27 cellular contexts compared by ENCODE assay signal in genomic region chr12:26396402-26396801, GRCh38.
DNase-seq lines count a peak whose midpoint lies in the region; ATAC-seq and TF ChIP-seq lines count a peak whose summit lies in the region.
"Had no signal": no experiment of that assay in that cellular context is flagged by ENCODE, and none has a peak within 500 bp of the region (broad histone marks: within the 10 kb centered on the region; RNA-seq: fewer than 3 reads in every experiment).

No MANE protein-coding gene starts in this region.

- no peaks in the 10 kb centered on the region for H3K4me1 Mint-ChIP-seq in MCF 10A (ENCODE audit: insufficient read depth, unreplicated experiment)

- in situ Hi-C loops in GM13976 (cut with MboI; ENCODE audit: low sequenced_read_pairs, unreplicated experiment), result no loop called here

- H3K27ac Mint-ChIP-seq in MCF 10A (ENCODE audit: low read depth, unreplicated experiment), result no peak overlapping the region
- H3K27ac Mint-ChIP-seq: T-helper 1 cell treated with Interleukin-12 subunit alpha and Interleukin-12 subunit beta and Interleukin-4 antibody, amounts not matched to agents 30 μg/mL and 1 μg/mL, for 36 hours had no signal

- TF ChIP-seq CTCF in GM13976 (IDR thresholded peaks at IDR 0.05; ENCODE audit: borderline replicate concordance, control extremely low read depth, extremely low read depth, insufficient read depth, missing control alignments) (no peak), MCF 10A (IDR thresholded peaks at IDR 0.05; ENCODE audit: unreplicated experiment) (no peak)

- no peaks in the 10 kb centered on the region for H3K9me3 Mint-ChIP-seq in MCF 10A (ENCODE audit: unreplicated experiment)
- H3K9me3 Mint-ChIP-seq: T-helper 1 cell treated with Interleukin-12 subunit alpha and Interleukin-12 subunit beta and Interleukin-4 antibody, amounts not matched to agents 30 μg/mL and 1 μg/mL, for 36 hours had no signal

- DNase-seq in GM13976 (ENCODE audit: low spot score) (peak; percentile 49), epidermal melanocyte (ENCODE audit: insufficient read length, low spot score) (no peak), MCF 10A (ENCODE audit: unreplicated experiment) (no peak), caudate nucleus (lab: John Stamatoyannopoulos, UW) (no peak)
- DNase-seq: ACHN; activated CD4-positive, alpha-beta T cell treated with anti-CD3 and anti-CD28 coated beads, Interleukin-2, amount 50 U/mL, for 1 hour; activated CD8-positive, alpha-beta memory T cell treated with anti-CD3 and anti-CD28 coated beads, Interleukin-2, amount 50 U/mL, for 4 hours; activated gamma-delta T cell treated with Interleukin-2 at 50 U/mL for 16 hours; amniotic stem cell; C1 segment of cervical spinal cord; DMS153; dorsolateral prefrontal cortex; foreskin keratinocyte; GDM1; hippocampal formation; NCI-H1417; NCI-H526 treated with DMSO at 0.1 percent for 48 hours; OCI-M1; SHP77 treated with DMSO at 0.1 percent for 48 hours; stimulated activated CD4-positive, alpha-beta T cell treated with anti-CD3 and anti-CD28 coated beads, Interleukin-4, amount 100 ng/mL, for 24 hours; uterus had no signal

- CTCF ChIA-PET in MCF 10A (lab: Yijun Ruan, JAX), result interaction anchor here (0.8 to 1.7 kb wide), 2 partner anchors 12 to 278 kb away, joined by 3 to 7 read pairs; no protein-coding TSS in a partner anchor

- peaks cover 5% of the 10 kb centered on the region for H3K36me3 Mint-ChIP-seq in MCF 10A (ENCODE audit: insufficient read depth, unreplicated experiment)

- H3K27me3 Mint-ChIP-seq in MCF 10A (ENCODE audit: insufficient read depth, unreplicated experiment), result no peaks in the 10 kb centered on the region

- POLR2A ChIA-PET in MCF 10A (lab: Yijun Ruan, JAX), result interaction anchor here (1.4 kb wide), 1 partner anchor 131 kb away, joined by 3 read pairs; no protein-coding TSS in a partner anchor

- no peak overlapping the region for H3K4me3 Mint-ChIP-seq in MCF 10A (ENCODE audit: unreplicated experiment)
- H3K4me3 Mint-ChIP-seq: T-helper 1 cell treated with Interleukin-12 subunit alpha and Interleukin-12 subunit beta and Interleukin-4 antibody, amounts not matched to agents 30 μg/mL and 1 μg/mL, for 36 hours had no signal

- H3K27ac ChIP-seq in caudate nucleus (ENCODE audit: low read depth, low read length), result no peak overlapping the region
- H3K27ac ChIP-seq: dorsolateral prefrontal cortex, epithelial cell of prostate, foreskin keratinocyte, uterus had no signal

- intact Hi-C loops in MCF 10A (cut with micrococcal nuclease), result no loop called here

- BruUV-seq in MCF 10A (replicated peaks; lab: Mats Ljungman, UMichigan), result no TSS peak

- ATAC-seq in GM19035 (IDR thresholded peaks at IDR 0.05; ENCODE audit: unreplicated experiment) (peak; percentile 71), HG02623 (IDR thresholded peaks at IDR 0.05; ENCODE audit: unreplicated experiment) (peak; percentile 88), HG03439 (IDR thresholded peaks at IDR 0.05; ENCODE audit: unreplicated experiment) (peak; percentile 80), SK-N-SH treated with all-trans-retinoic acid at 6 μM for 48 hours (no peak)
- ATAC-seq: foreskin keratinocyte had no signal

TF ChIP-seq in SK-N-SH treated with all-trans-retinoic acid at 6 μM for 48 hours, 23 proteins besides CTCF, POLR2A, EP300 and RAD21:
- TF ChIP-seq POU6F1 (CRISPR knock-in tag; IDR thresholded peaks at IDR 0.05; ENCODE audit: borderline replicate concordance, low read depth) (no peak), CSDC2 (CRISPR knock-in tag; IDR thresholded peaks at IDR 0.05) (no peak), ARNTL (CRISPR knock-in tag; IDR thresholded peaks at IDR 0.05; ENCODE audit: borderline replicate concordance, low read depth) (no peak), SNAI2 (CRISPR knock-in tag; IDR thresholded peaks at IDR 0.05) (no peak), ZNF8 (CRISPR knock-in tag; IDR thresholded peaks at IDR 0.05) (no peak), ZNF70 (CRISPR knock-in tag; IDR thresholded peaks at IDR 0.05) (no peak), ZFP30 (CRISPR knock-in tag; IDR thresholded peaks at IDR 0.05) (no peak), TOX (CRISPR knock-in tag; IDR thresholded peaks at IDR 0.05; ENCODE audit: borderline replicate concordance) (no peak), CSRNP3 (CRISPR knock-in tag; IDR thresholded peaks at IDR 0.05) (no peak), BACH2 (CRISPR knock-in tag; IDR thresholded peaks at IDR 0.05; ENCODE audit: borderline replicate concordance) (no peak), RARB (CRISPR knock-in tag; IDR thresholded peaks at IDR 0.05) (no peak), ESRRG (CRISPR knock-in tag; IDR thresholded peaks at IDR 0.05) (no peak)
